Comparison of ENCODE assay signal across 8 cellular contexts in the genomic region with DNA sequence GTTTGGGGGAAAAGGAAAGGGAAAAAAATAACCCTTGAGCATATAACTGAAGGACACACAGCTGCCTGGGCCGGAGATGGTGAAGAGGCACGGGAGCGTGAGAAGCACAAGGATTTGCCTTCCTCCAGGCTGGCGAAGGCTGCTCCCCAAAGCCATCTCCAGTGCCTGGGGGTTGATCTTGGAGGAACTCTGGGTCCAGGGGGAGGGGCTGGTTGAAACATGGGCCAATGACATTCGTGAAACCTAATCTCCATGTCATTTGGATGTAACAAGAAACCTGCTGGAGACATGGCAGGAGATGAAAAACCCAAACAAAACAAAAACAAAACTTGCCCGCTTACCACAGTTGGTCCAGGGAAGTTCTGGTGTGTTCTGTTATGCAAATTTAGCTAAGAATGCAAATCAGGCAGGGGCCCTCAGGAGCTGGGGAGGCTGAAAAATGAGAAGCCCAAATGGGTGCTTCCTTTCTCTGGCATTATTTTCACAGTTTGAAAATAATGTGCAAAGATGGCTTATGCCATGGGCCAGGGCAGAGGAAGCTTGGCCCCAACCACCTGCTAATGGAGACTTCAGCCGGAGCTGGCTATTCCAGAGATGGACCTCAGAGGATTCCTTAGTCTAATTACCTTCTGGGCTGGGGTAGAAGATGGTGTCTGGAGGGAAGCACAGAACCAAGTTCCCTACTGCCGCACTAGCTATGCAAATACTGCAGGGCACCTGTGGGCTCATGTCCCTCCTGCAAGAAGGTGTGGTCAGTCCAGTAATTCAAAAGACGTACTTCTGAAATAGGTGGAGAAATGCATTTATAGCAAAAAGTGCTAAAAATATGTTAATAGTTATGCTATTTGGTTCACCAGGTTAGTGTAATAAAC.
DNase-seq lines count a peak whose midpoint lies in the region; ATAC-seq and TF ChIP-seq lines count a peak whose summit lies in the region.

No MANE protein-coding gene starts in this region.

- H3K4me3 ChIP-seq in testis (no peak overlapping the region), sigmoid colon (peak overlapping the region in 1 of 4 donors; percentile 6)

- H3K9me3 ChIP-seq in testis (no peaks in the 10 kb centered on the region), sigmoid colon (no peaks in the 10 kb centered on the region)

- H3K4me1 ChIP-seq in testis (peaks cover 9% of the 10 kb centered on the region), sigmoid colon (peaks cover 0 to 25% (median 20%) of the 10 kb centered on the region in 4 donors)

- intact Hi-C loops in activated T-helper 2 cell treated with anti-CD3 and anti-CD28 coated beads, Interferon-gamma antibody, Interleukin-2, Interleukin-4, amounts not matched to agents 10 μg/mL and 5 μg/mL and 100 μg/mL, durations not matched to agents 14 hours and 24 hours and 36 hours (cut with micrococcal nuclease), result loop anchor here (1.0 to 10.0 kb wide), 2 partner anchors 17 to 296 kb away; no protein-coding TSS in a partner anchor
- intact Hi-C loops in testis (cut with DNase I; ENCODE audit: low total_unique reads) (no loop called here), sigmoid colon (cut with DNase I) (loop anchor here (10.0 kb wide), 1 partner anchor 306 kb away; no protein-coding TSS in a partner anchor)

- peak overlapping the region; percentile 72 for H3K4me3 Mint-ChIP-seq in activated T-helper 2 cell treated with anti-CD3 and anti-CD28 coated beads, Interferon-gamma antibody, Interleukin-2, Interleukin-4, amounts not matched to agents 10 μg/mL and 5 μg/mL and 100 μg/mL, durations not matched to agents 14 hours and 24 hours and 36 hours (ENCODE audit: low read depth)
- peak overlapping the region; percentile 74 for H3K4me3 Mint-ChIP-seq in nephron progenitor cell

- H3K9me3 Mint-ChIP-seq in activated T-helper 2 cell treated with anti-CD3 and anti-CD28 coated beads, Interferon-gamma antibody, Interleukin-2, Interleukin-4, amounts not matched to agents 10 μg/mL and 5 μg/mL and 100 μg/mL, durations not matched to agents 14 hours and 24 hours and 36 hours, result peaks cover 4% of the 10 kb centered on the region
- H3K9me3 Mint-ChIP-seq in nephron progenitor cell, result no peaks in the 10 kb centered on the region

- no peaks in the 10 kb centered on the region for H3K27me3 ChIP-seq in testis
- H3K27me3 ChIP-seq in sigmoid colon, result no peaks in the 10 kb centered on the region

- peaks cover 46% of the 10 kb centered on the region for H3K4me1 Mint-ChIP-seq in activated T-helper 2 cell treated with anti-CD3 and anti-CD28 coated beads, Interferon-gamma antibody, Interleukin-2, Interleukin-4, amounts not matched to agents 10 μg/mL and 5 μg/mL and 100 μg/mL, durations not matched to agents 14 hours and 24 hours and 36 hours (ENCODE audit: low read depth)
- H3K4me1 Mint-ChIP-seq in nephron progenitor cell, result peaks cover 65% of the 10 kb centered on the region

- no peak for TF ChIP-seq POLR2A in testis (IDR thresholded peaks at IDR 0.05)
- no peak for TF ChIP-seq POLR2A in sigmoid colon (IDR thresholded peaks at IDR 0.05)

- H3K27ac Mint-ChIP-seq in activated T-helper 2 cell treated with anti-CD3 and anti-CD28 coated beads, Interferon-gamma antibody, Interleukin-2, Interleukin-4, amounts not matched to agents 10 μg/mL and 5 μg/mL and 100 μg/mL, durations not matched to agents 14 hours and 24 hours and 36 hours, result peak overlapping the region; percentile 83
- H3K27ac Mint-ChIP-seq in nephron progenitor cell, result no peak overlapping the region

- TF ChIP-seq EP300 in sigmoid colon (IDR thresholded peaks at IDR 0.05), result no peak

- ATAC-seq in GM19328 (IDR thresholded peaks at IDR 0.05; ENCODE audit: unreplicated experiment) (peak; percentile 48), HG03280 (IDR thresholded peaks at IDR 0.05; ENCODE audit: unreplicated experiment) (peak; percentile 56)

- DNase-seq in GF-D8 (lab: John Stamatoyannopoulos, UW) (peak; percentile 93), nephron progenitor cell (peak; percentile 59), NCI-H1417 (lab: John Stamatoyannopoulos, UW) (no peak), testis (no peak), sigmoid colon (no peak)
- no peak for DNase-seq in activated T-helper 2 cell treated with anti-CD3 and anti-CD28 coated beads, Interferon-gamma antibody, Interleukin-2, Interleukin-4, amounts not matched to agents 10 μg/mL and 5 μg/mL and 100 μg/mL, durations not matched to agents 14 hours and 24 hours and 36 hours (ENCODE audit: low spot score)

- WGBS in testis, 2 donors, result 74 to 81% methylated on average over 9 of the region's 9 CpGs
- 58 to 86% methylated on average over 9 of the region's 9 CpGs for WGBS in sigmoid colon, 2 donors

- no peaks in the 10 kb centered on the region for H3K27me3 Mint-ChIP-seq in activated T-helper 2 cell treated with anti-CD3 and anti-CD28 coated beads, Interferon-gamma antibody, Interleukin-2, Interleukin-4, amounts not matched to agents 10 μg/mL and 5 μg/mL and 100 μg/mL, durations not matched to agents 14 hours and 24 hours and 36 hours (ENCODE audit: low read depth)
- peaks cover 15% of the 10 kb centered on the region for H3K27me3 Mint-ChIP-seq in nephron progenitor cell (ENCODE audit: low read depth, poor library complexity)

- no peak for TF ChIP-seq CTCF in nephron progenitor cell (IDR thresholded peaks at IDR 0.05)
- TF ChIP-seq CTCF in testis (IDR thresholded peaks at IDR 0.05), result no peak
- no peak for TF ChIP-seq CTCF in sigmoid colon (IDR thresholded peaks at IDR 0.05)

- H3K36me3 Mint-ChIP-seq in activated T-helper 2 cell treated with anti-CD3 and anti-CD28 coated beads, Interferon-gamma antibody, Interleukin-2, Interleukin-4, amounts not matched to agents 10 μg/mL and 5 μg/mL and 100 μg/mL, durations not matched to agents 14 hours and 24 hours and 36 hours (ENCODE audit: low read depth), result peaks cover 59% of the 10 kb centered on the region
- H3K36me3 Mint-ChIP-seq in nephron progenitor cell (ENCODE audit: low read depth), result peaks cover 17% of the 10 kb centered on the region

- H3K27ac ChIP-seq in testis (no peak overlapping the region), sigmoid colon (no peak overlapping the region)

- H3K36me3 ChIP-seq in testis (ENCODE audit: low read depth, missing control alignments) (no peaks in the 10 kb centered on the region), sigmoid colon (no peaks in the 10 kb centered on the region)

Comparison
In these comparisons a context has a peak if more than half of its experiments do, and no peak if none do; other contexts are left out.
1. DNase-seq: peak in GF-D8 (single experiment) and nephron progenitor cell (single experiment); none in activated T-helper 2 cell treated with anti-CD3 and anti-CD28 coated beads, Interferon-gamma antibody, Interleukin-2, Interleukin-4, amounts not matched to agents 10 μg/mL and 5 μg/mL and 100 μg/mL, durations not matched to agents 14 hours and 24 hours and 36 hours (single experiment), NCI-H1417 (0 of 3), testis (single experiment) and sigmoid colon (single experiment).